13 cellular contexts compared by ENCODE assay signal in the genomic region with DNA sequence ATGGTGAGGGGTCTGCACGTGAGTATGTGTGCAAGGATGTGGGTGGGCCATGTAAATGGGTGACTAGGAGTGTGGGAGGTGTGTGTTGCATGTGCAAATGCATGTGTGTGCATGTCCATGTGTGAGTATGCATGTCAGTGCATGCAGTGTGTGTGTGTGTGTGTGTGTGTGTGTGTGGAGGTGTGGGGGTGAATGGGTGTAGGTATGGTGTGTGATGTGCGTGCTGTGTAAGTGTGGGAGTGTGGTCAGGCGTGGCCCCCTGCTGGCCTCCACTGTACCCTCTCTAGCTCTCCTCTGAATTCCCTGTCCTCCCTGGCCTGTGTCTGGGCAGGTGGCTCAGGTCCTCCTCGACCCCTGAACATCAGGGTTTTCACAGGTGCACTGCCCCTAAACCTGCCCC.
DNase-seq lines count a peak whose midpoint lies in the region; ATAC-seq and TF ChIP-seq lines count a peak whose summit lies in the region.
"Had no signal": no experiment of that assay in that cellular context is flagged by ENCODE, and none has a peak within 500 bp of the region (broad histone marks: within the 10 kb centered on the region; RNA-seq: fewer than 3 reads in every experiment).

No MANE protein-coding gene starts in this region.

- no peak for TF ChIP-seq POLR2A in GM18505 (IDR thresholded peaks at IDR 0.05; ENCODE audit: borderline replicate concordance, extremely low read depth, insufficient read depth, insufficient read length)

- no peaks in the 10 kb centered on the region for H3K9me3 Mint-ChIP-seq in activated naive CD8-positive, alpha-beta T cell treated with anti-CD3 and anti-CD28 coated beads, Interleukin-2, amount 50 U/mL, for 24 hours
- H3K9me3 Mint-ChIP-seq in activated naive CD8-positive, alpha-beta T cell treated with anti-CD3 and anti-CD28 coated beads for 36 hours = no peaks in the 10 kb centered on the region
- H3K9me3 Mint-ChIP-seq in WTC11 (no peaks in the 10 kb centered on the region), type B pancreatic cell (no peaks in the 10 kb centered on the region)
- H3K9me3 Mint-ChIP-seq: memory B cell had no signal

- DNase-seq in activated naive CD8-positive, alpha-beta T cell treated with anti-CD3 and anti-CD28 coated beads, Interleukin-2, amount 50 U/mL, for 24 hours = no peak
- no peak for DNase-seq in activated naive CD8-positive, alpha-beta T cell treated with anti-CD3 and anti-CD28 coated beads for 36 hours
- DNase-seq in WTC11 (ENCODE audit: low spot score) = peak; percentile 29
- DNase-seq in iPS-NIHi11 (ENCODE audit: low spot score) = peak; percentile 65
- DNase-seq in type B pancreatic cell (ENCODE audit: extremely low spot score, unreplicated experiment) = no peak
- DNase-seq in T-helper 17 cell = no peak
- no peak for DNase-seq in activated CD4-positive, alpha-beta T cell treated with anti-CD3 and anti-CD28 coated beads for 1 hour
- DNase-seq: activated effector memory CD4-positive, alpha-beta T cell treated with anti-CD3 and anti-CD28 coated beads, Interleukin-2, amount 50 U/mL, for 16 hours; stimulated activated naive CD4-positive, alpha-beta T cell had no signal

- POLR2A ChIA-PET in WTC11 (lab: Charles Lee) = no interaction called here

- no peaks in the 10 kb centered on the region for H3K36me3 Mint-ChIP-seq in activated naive CD8-positive, alpha-beta T cell treated with anti-CD3 and anti-CD28 coated beads, Interleukin-2, amount 50 U/mL, for 24 hours (ENCODE audit: low read depth)
- H3K36me3 Mint-ChIP-seq in activated naive CD8-positive, alpha-beta T cell treated with anti-CD3 and anti-CD28 coated beads for 36 hours = no peaks in the 10 kb centered on the region
- no peaks in the 10 kb centered on the region for H3K36me3 Mint-ChIP-seq in WTC11
- no peaks in the 10 kb centered on the region for H3K36me3 Mint-ChIP-seq in type B pancreatic cell
- no peaks in the 10 kb centered on the region for H3K36me3 Mint-ChIP-seq in T-helper 17 cell (ENCODE audit: low read depth)
- H3K36me3 Mint-ChIP-seq: memory B cell had no signal

- TF ChIP-seq CTCF in WTC11 (IDR thresholded peaks at IDR 0.05) (no peak), type B pancreatic cell (conservative IDR thresholded peaks at IDR 0.05) (peak; percentile 51)

- H3K4me1 Mint-ChIP-seq in activated naive CD8-positive, alpha-beta T cell treated with anti-CD3 and anti-CD28 coated beads, Interleukin-2, amount 50 U/mL, for 24 hours = no peaks in the 10 kb centered on the region
- no peaks in the 10 kb centered on the region for H3K4me1 Mint-ChIP-seq in activated naive CD8-positive, alpha-beta T cell treated with anti-CD3 and anti-CD28 coated beads for 36 hours
- H3K4me1 Mint-ChIP-seq in WTC11 = peaks cover 5% of the 10 kb centered on the region
- peaks cover 21% of the 10 kb centered on the region for H3K4me1 Mint-ChIP-seq in type B pancreatic cell (ENCODE audit: unreplicated experiment)
- no peaks in the 10 kb centered on the region for H3K4me1 Mint-ChIP-seq in T-helper 17 cell
- H3K4me1 Mint-ChIP-seq: B cell, memory B cell had no signal

- CTCF ChIA-PET in WTC11 (lab: Charles Lee) = interaction anchor here (0.7 to 5.7 kb wide), 6 partner anchors 8 to 316 kb away, joined by 3 to 26 read pairs (median 4); no protein-coding TSS in a partner anchor

- ATAC-seq in activated naive CD8-positive, alpha-beta T cell treated with anti-CD3 and anti-CD28 coated beads, Interleukin-2, amount 50 U/mL, for 24 hours = peak; percentile 23
- ATAC-seq in WTC11 (peak; percentile 49; the same call in 1 of the 2 replicates), T-helper 17 cell (no peak), GM18505 (IDR thresholded peaks at IDR 0.05; ENCODE audit: unreplicated experiment) (no peak)
- ATAC-seq: GM12878 had no signal

- H3K4me3 Mint-ChIP-seq in activated naive CD8-positive, alpha-beta T cell treated with anti-CD3 and anti-CD28 coated beads, Interleukin-2, amount 50 U/mL, for 24 hours = no peak overlapping the region
- no peak overlapping the region for H3K4me3 Mint-ChIP-seq in activated naive CD8-positive, alpha-beta T cell treated with anti-CD3 and anti-CD28 coated beads for 36 hours
- H3K4me3 Mint-ChIP-seq in WTC11 = no peak overlapping the region
- H3K4me3 Mint-ChIP-seq in type B pancreatic cell = no peak overlapping the region
- H3K4me3 Mint-ChIP-seq in T-helper 17 cell = no peak overlapping the region
- H3K4me3 Mint-ChIP-seq: B cell, memory B cell had no signal

- H3K9me3 ChIP-seq in T-helper 17 cell (ENCODE audit: control insufficient read depth, low read length, poor library complexity, severe bottlenecking) = no peaks in the 10 kb centered on the region

- H3K27me3 Mint-ChIP-seq in activated naive CD8-positive, alpha-beta T cell treated with anti-CD3 and anti-CD28 coated beads, Interleukin-2, amount 50 U/mL, for 24 hours = no peaks in the 10 kb centered on the region
- peaks cover 6% of the 10 kb centered on the region for H3K27me3 Mint-ChIP-seq in activated naive CD8-positive, alpha-beta T cell treated with anti-CD3 and anti-CD28 coated beads for 36 hours
- H3K27me3 Mint-ChIP-seq in WTC11 (ENCODE audit: low read depth) (peaks cover 2% of the 10 kb centered on the region; the same call in 1 of the 2 replicates), type B pancreatic cell (no peaks in the 10 kb centered on the region), T-helper 17 cell (peaks cover 20% of the 10 kb centered on the region)
- H3K27me3 Mint-ChIP-seq: B cell had no signal

- H3K27ac Mint-ChIP-seq in activated naive CD8-positive, alpha-beta T cell treated with anti-CD3 and anti-CD28 coated beads, Interleukin-2, amount 50 U/mL, for 24 hours = no peak overlapping the region
- H3K27ac Mint-ChIP-seq in activated naive CD8-positive, alpha-beta T cell treated with anti-CD3 and anti-CD28 coated beads for 36 hours = no peak overlapping the region
- H3K27ac Mint-ChIP-seq in WTC11 (no peak overlapping the region), type B pancreatic cell (peak overlapping the region; percentile 42), T-helper 17 cell (no peak overlapping the region)
- H3K27ac Mint-ChIP-seq: B cell, memory B cell had no signal

TF ChIP-seq in WTC11, 78 proteins besides CTCF, POLR2A, EP300 and RAD21:
- TF ChIP-seq, protein P1, sequence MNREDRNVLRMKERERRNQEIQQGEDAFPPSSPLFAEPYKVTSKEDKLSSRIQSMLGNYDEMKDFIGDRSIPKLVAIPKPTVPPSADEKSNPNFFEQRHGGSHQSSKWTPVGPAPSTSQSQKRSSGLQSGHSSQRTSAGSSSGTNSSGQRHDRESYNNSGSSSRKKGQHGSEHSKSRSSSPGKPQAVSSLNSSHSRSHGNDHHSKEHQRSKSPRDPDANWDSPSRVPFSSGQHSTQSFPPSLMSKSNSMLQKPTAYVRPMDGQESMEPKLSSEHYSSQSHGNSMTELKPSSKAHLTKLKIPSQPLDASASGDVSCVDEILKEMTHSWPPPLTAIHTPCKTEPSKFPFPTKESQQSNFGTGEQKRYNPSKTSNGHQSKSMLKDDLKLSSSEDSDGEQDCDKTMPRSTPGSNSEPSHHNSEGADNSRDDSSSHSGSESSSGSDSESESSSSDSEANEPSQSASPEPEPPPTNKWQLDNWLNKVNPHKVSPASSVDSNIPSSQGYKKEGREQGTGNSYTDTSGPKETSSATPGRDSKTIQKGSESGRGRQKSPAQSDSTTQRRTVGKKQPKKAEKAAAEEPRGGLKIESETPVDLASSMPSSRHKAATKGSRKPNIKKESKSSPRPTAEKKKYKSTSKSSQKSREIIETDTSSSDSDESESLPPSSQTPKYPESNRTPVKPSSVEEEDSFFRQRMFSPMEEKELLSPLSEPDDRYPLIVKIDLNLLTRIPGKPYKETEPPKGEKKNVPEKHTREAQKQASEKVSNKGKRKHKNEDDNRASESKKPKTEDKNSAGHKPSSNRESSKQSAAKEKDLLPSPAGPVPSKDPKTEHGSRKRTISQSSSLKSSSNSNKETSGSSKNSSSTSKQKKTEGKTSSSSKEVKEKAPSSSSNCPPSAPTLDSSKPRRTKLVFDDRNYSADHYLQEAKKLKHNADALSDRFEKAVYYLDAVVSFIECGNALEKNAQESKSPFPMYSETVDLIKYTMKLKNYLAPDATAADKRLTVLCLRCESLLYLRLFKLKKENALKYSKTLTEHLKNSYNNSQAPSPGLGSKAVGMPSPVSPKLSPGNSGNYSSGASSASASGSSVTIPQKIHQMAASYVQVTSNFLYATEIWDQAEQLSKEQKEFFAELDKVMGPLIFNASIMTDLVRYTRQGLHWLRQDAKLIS (CRISPR knock-in tag; IDR thresholded peaks at IDR 0.05; ENCODE audit: borderline replicate concordance) = no peak
- TF ChIP-seq EMX1 (CRISPR knock-in tag; IDR thresholded peaks at IDR 0.05) = no peak
- no peak for TF ChIP-seq CREM (CRISPR knock-in tag; IDR thresholded peaks at IDR 0.05)
- no peak for TF ChIP-seq ESRRA (CRISPR knock-in tag; IDR thresholded peaks at IDR 0.05; ENCODE audit: borderline replicate concordance)
- TF ChIP-seq NFATC4 (CRISPR knock-in tag; IDR thresholded peaks at IDR 0.05) = no peak
- TF ChIP-seq NFYB (CRISPR knock-in tag; conservative IDR thresholded peaks at IDR 0.05; ENCODE audit: low read depth) = no peak
- TF ChIP-seq, protein P2, sequence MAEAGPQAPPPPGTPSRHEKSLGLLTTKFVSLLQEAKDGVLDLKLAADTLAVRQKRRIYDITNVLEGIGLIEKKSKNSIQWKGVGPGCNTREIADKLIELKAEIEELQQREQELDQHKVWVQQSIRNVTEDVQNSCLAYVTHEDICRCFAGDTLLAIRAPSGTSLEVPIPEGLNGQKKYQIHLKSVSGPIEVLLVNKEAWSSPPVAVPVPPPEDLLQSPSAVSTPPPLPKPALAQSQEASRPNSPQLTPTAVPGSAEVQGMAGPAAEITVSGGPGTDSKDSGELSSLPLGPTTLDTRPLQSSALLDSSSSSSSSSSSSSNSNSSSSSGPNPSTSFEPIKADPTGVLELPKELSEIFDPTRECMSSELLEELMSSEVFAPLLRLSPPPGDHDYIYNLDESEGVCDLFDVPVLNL (CRISPR knock-in tag; IDR thresholded peaks at IDR 0.05; ENCODE audit: borderline replicate concordance, low read depth) = no peak
- no peak for TF ChIP-seq FOXP1 (CRISPR knock-in tag; IDR thresholded peaks at IDR 0.05; ENCODE audit: borderline replicate concordance)
- TF ChIP-seq FOXK1 (CRISPR knock-in tag; IDR thresholded peaks at IDR 0.05) = no peak
- no peak for TF ChIP-seq ZNF317 (CRISPR knock-in tag; IDR thresholded peaks at IDR 0.05; ENCODE audit: borderline replicate concordance, low read depth)
- TF ChIP-seq ATF1 (CRISPR knock-in tag; IDR thresholded peaks at IDR 0.05) = no peak
- TF ChIP-seq, protein P3, sequence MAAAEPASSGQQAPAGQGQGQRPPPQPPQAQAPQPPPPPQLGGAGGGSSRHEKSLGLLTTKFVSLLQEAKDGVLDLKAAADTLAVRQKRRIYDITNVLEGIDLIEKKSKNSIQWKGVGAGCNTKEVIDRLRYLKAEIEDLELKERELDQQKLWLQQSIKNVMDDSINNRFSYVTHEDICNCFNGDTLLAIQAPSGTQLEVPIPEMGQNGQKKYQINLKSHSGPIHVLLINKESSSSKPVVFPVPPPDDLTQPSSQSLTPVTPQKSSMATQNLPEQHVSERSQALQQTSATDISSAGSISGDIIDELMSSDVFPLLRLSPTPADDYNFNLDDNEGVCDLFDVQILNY (CRISPR knock-in tag; IDR thresholded peaks at IDR 0.05) = no peak

Comparison
In these comparisons a context has a peak if more than half of its experiments do, and no peak if none do; other contexts are left out.
1. ATAC-seq: peak in activated naive CD8-positive, alpha-beta T cell treated with anti-CD3 and anti-CD28 coated beads, Interleukin-2, amount 50 U/mL, for 24 hours (single experiment) and WTC11 (single experiment); none in T-helper 17 cell (single experiment) and GM18505 (single experiment).
2. DNase-seq: peak in WTC11 (single experiment) and iPS-NIHi11 (single experiment); none in activated naive CD8-positive, alpha-beta T cell treated with anti-CD3 and anti-CD28 coated beads, Interleukin-2, amount 50 U/mL, for 24 hours (single experiment), activated naive CD8-positive, alpha-beta T cell treated with anti-CD3 and anti-CD28 coated beads for 36 hours (single experiment), type B pancreatic cell (single experiment), T-helper 17 cell (0 of 3) and activated CD4-positive, alpha-beta T cell treated with anti-CD3 and anti-CD28 coated beads for 1 hour (single experiment).